In genomic region chr3:129689036-129689435, GRCh38 we compare ENCODE assay signal across 15 cellular contexts.
DNase-seq lines count a peak whose midpoint lies in the region; ATAC-seq and TF ChIP-seq lines count a peak whose summit lies in the region.
"Had no signal": no experiment of that assay in that cellular context is flagged by ENCODE, and none has a peak within 500 bp of the region (broad histone marks: within the 10 kb centered on the region; RNA-seq: fewer than 3 reads in every experiment).

No MANE protein-coding gene starts in this region.

- no TSS peak for BruUV-seq in Caco-2 (replicated peaks; lab: Mats Ljungman, UMichigan)

- in situ Hi-C loops in HAP-1 (cut with MboI; ENCODE audit: low sequenced_read_pairs) = no loop called here

- H3K27ac ChIP-seq in SK-N-MC (peak overlapping the region; percentile 27), iPS-20b (ENCODE audit: low read length) (no peak overlapping the region)
- H3K27ac ChIP-seq: brain microvascular endothelial cell, lower lobe of right lung had no signal

- H3K36me3 ChIP-seq in Caco-2 (ENCODE audit: control insufficient read depth, insufficient read depth, low read length) = no peaks in the 10 kb centered on the region
- H3K36me3 ChIP-seq in SK-N-MC (ENCODE audit: insufficient read depth, low read length) = no peaks in the 10 kb centered on the region
- H3K36me3 ChIP-seq in iPS-20b (ENCODE audit: insufficient read depth, low read depth, low read length) = no peaks in the 10 kb centered on the region
- no peaks in the 10 kb centered on the region for H3K36me3 ChIP-seq in HAP-1 (replicated peaks)
- H3K36me3 ChIP-seq: brain microvascular endothelial cell, lower lobe of right lung, pancreas had no signal

- H3K4me1 ChIP-seq in Caco-2 (peaks cover 48% of the 10 kb centered on the region), iPS-20b (ENCODE audit: insufficient read depth, low read length) (peaks cover 47% of the 10 kb centered on the region), HAP-1 (peaks cover 41% of the 10 kb centered on the region)

- TF ChIP-seq CTCF in Caco-2 (IDR thresholded peaks at IDR 0.05; ENCODE audit: insufficient read depth in 1 of 2, low read depth in 1 of 2, low read length in 1 of 2, severe bottlenecking in 1 of 2, unreplicated experiment in 1 of 2) (no peak), progenitor cell of endocrine pancreas (IDR thresholded peaks at IDR 0.05; ENCODE audit: unreplicated experiment) (no peak)

- H3K9ac ChIP-seq in SK-N-MC (ENCODE audit: insufficient read length) (no peak overlapping the region), iPS-20b (ENCODE audit: low read depth, low read length) (peak overlapping the region; percentile 57)

- H3K27me3 Mint-ChIP-seq in Caco-2 (ENCODE audit: insufficient read depth, unreplicated experiment) = no peaks in the 10 kb centered on the region
- H3K27me3 Mint-ChIP-seq in progenitor cell of endocrine pancreas = no peaks in the 10 kb centered on the region
- H3K27me3 Mint-ChIP-seq: B cell had no signal

- H3K36me3 Mint-ChIP-seq in Caco-2 (ENCODE audit: insufficient read depth, unreplicated experiment) (peaks cover under 1% of the 10 kb centered on the region), progenitor cell of endocrine pancreas (ENCODE audit: insufficient read depth) (no peaks in the 10 kb centered on the region)

- H3K4me3 Mint-ChIP-seq in Caco-2 (ENCODE audit: unreplicated experiment) = no peak overlapping the region
- peak overlapping the region; percentile 1 for H3K4me3 Mint-ChIP-seq in progenitor cell of endocrine pancreas (ENCODE audit: low read depth)
- H3K4me3 Mint-ChIP-seq: B cell had no signal

- H3K9me3 Mint-ChIP-seq in Caco-2 (ENCODE audit: unreplicated experiment) = no peaks in the 10 kb centered on the region
- H3K9me3 Mint-ChIP-seq in progenitor cell of endocrine pancreas (ENCODE audit: low read depth) = no peaks in the 10 kb centered on the region

- no peak for ATAC-seq in HG02678 (IDR thresholded peaks at IDR 0.05; ENCODE audit: unreplicated experiment)
- no peak for ATAC-seq in HG02884 (IDR thresholded peaks at IDR 0.05; ENCODE audit: unreplicated experiment)

- CTCF ChIA-PET in Caco-2 (lab: Charles Lee) = no interaction called here

- H3K4me3 ChIP-seq in Caco-2 (ENCODE audit: low read depth, low read length) (no peak overlapping the region), SK-N-MC (no peak overlapping the region), iPS-20b (ENCODE audit: low read length) (peak overlapping the region; percentile 69), HAP-1 (no peak overlapping the region)

- POLR2A ChIA-PET in Caco-2 (lab: Charles Lee) = no interaction called here

- H3K27me3 ChIP-seq in Caco-2 (replicated peaks; ENCODE audit: control insufficient read depth, insufficient read depth, low read length) (no peaks in the 10 kb centered on the region), iPS-20b (ENCODE audit: insufficient read depth, low read length) (no peaks in the 10 kb centered on the region), HAP-1 (ENCODE audit: low read depth) (no peaks in the 10 kb centered on the region)
- H3K27me3 ChIP-seq: brain microvascular endothelial cell, pancreas had no signal

- H3K4me1 Mint-ChIP-seq in Caco-2 (ENCODE audit: low read depth, unreplicated experiment) (peaks cover 55% of the 10 kb centered on the region), progenitor cell of endocrine pancreas (ENCODE audit: low read depth) (peaks cover 50% of the 10 kb centered on the region)

- H3K9me3 ChIP-seq in Caco-2 = peaks cover 4% of the 10 kb centered on the region; the same call in 1 of the 2 replicates
- H3K9me3 ChIP-seq in SK-N-MC (ENCODE audit: low read depth, low read length) = no peaks in the 10 kb centered on the region
- no peaks in the 10 kb centered on the region for H3K9me3 ChIP-seq in iPS-20b (ENCODE audit: insufficient read depth, low read depth, low read length)
- H3K9me3 ChIP-seq in HAP-1 = no peaks in the 10 kb centered on the region
- H3K9me3 ChIP-seq: lower lobe of right lung, pancreas had no signal

- intact Hi-C loops in Caco-2 (cut with micrococcal nuclease; ENCODE audit: unreplicated experiment) = no loop called here

- H3K27ac Mint-ChIP-seq in Caco-2 (ENCODE audit: unreplicated experiment) = peak overlapping the region; percentile 50
- no peak overlapping the region for H3K27ac Mint-ChIP-seq in progenitor cell of endocrine pancreas
- H3K27ac Mint-ChIP-seq: B cell had no signal

- DNase-seq in Caco-2 (no peak), SK-N-MC (ENCODE audit: low read depth, low spot score) (no peak), progenitor cell of endocrine pancreas (ENCODE audit: low spot score, unreplicated experiment) (no peak), HAP-1 (ENCODE audit: low spot score in 2 of 2) (no peak)
- DNase-seq in stimulated activated CD4-positive, alpha-beta T cell treated with anti-CD3 and anti-CD28 coated beads, Interleukin-4, amount 100 ng/mL, for 1 hour = no peak
- DNase-seq: activated gamma-delta T cell, Kasumi-1, T-helper 9 cell had no signal
